ENCODE assay signal across 11 cellular contexts in the genomic region with DNA sequence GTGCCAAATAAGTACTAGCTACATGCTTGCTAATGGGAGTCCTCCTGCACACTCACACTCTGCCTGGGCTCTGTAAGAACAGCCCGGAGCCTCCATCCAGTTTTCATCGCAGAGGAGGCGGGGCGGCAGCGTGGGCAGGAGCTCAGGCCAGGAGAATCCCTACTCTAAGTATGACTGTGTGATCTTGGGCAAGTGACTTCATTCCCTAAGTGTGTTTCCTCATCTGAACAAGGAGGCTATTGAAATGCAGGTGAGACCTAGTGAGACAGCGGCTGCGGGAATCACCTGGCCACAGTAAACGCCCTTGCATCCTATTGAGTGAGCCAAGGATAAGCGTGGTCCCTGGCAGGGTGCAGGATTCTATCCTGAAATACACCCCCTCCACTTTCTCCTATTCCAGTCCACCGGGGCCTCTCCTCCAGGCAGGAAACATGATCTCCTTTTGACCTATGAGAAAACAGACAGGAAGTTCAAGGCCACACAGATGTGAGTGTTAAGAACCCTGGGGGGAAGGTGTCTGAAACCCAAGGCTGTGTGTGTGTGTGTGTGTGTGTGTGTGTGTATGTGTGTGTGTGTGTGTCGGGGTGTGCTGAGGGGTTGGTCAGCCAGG. TPM values are rescaled to one million over a fixed set of nuclear protein-coding genes. Genes with fewer than 3 reads are reported as not detected.
A peak's percentile ranks its signal among the peaks of the same experiment; 100 is the strongest.
DNase-seq lines count a peak whose midpoint lies in the region; ATAC-seq, FAIRE-seq and TF ChIP-seq lines count a peak whose summit lies in the region.
"Had no signal": no experiment of that assay in that cellular context is flagged by ENCODE, and none has a peak within 500 bp of the region (broad histone marks: within the 10 kb centered on the region; RNA-seq: fewer than 3 reads in every experiment).

No MANE protein-coding gene starts in this region.

- no peak for TF ChIP-seq RAD21 in K562 (CRISPR knock-in tag; conservative IDR thresholded peaks at IDR 0.05 in 1 of 2, IDR thresholded peaks at IDR 0.05 in 1 of 2)

- H3K36me3 Mint-ChIP-seq in neural crest cell (ENCODE audit: low read depth) = no peaks in the 10 kb centered on the region

- peaks cover 20% of the 10 kb centered on the region for H3K4me1 ChIP-seq in MM.1S (ENCODE audit: low read length)
- H3K4me1 ChIP-seq in K562 (replicated peaks in 1 of 2; ENCODE audit: control insufficient read depth in 2 of 2, insufficient read depth in 2 of 2, low read length in 2 of 2) = peaks cover 2 to 3% of the 10 kb centered on the region in 2 experiments; a peak in 3 of 5 replicates

- no TSS peak for BruUV-seq in K562 (replicated peaks; lab: Mats Ljungman, UMichigan)

- no peak for FAIRE-seq in K562 (lab: Jason Lieb, UNC)

- CTCF ChIA-PET in K562 (lab: Yijun Ruan, JAX; ENCODE audit: low intra/inter-chr PET ratio) = no interaction called here

- no peak overlapping the region; the same call in 1 of the 2 replicates for H3K27ac ChIP-seq in MM.1S (ENCODE audit: low read length)
- H3K27ac ChIP-seq in K562 (ENCODE audit: extremely low read depth, low read depth, low read length) = no peak overlapping the region

- H3K79me2 ChIP-seq in MM.1S (ENCODE audit: low read length) = no peaks in the 10 kb centered on the region
- H3K79me2 ChIP-seq in K562 (ENCODE audit: control insufficient read depth, insufficient read depth, low read length) = no peaks in the 10 kb centered on the region

- H4K20me1 ChIP-seq in MM.1S (ENCODE audit: insufficient read depth, low read length) (no peaks in the 10 kb centered on the region), K562 (replicated peaks; ENCODE audit: control insufficient read depth, insufficient read depth, low read length) (no peaks in the 10 kb centered on the region)

- H3K27me3 ChIP-seq in MM.1S (replicated peaks; ENCODE audit: insufficient read depth, low read length) (no peaks in the 10 kb centered on the region), K562 (ENCODE audit: control insufficient read depth in 2 of 2, insufficient read depth in 2 of 2, low read length in 2 of 2) (0 out of 5 replicates have a peak, but pooled peaks cover 0 to 6% of the 10 kb centered on the region in 2 experiments)

- no peaks in the 10 kb centered on the region for H3K9me3 ChIP-seq in MM.1S (replicated peaks; ENCODE audit: insufficient read depth, low read length)
- H3K9me3 ChIP-seq in K562 (replicated peaks; ENCODE audit: control insufficient read depth, insufficient read depth, low read depth, low read length) = no peaks in the 10 kb centered on the region

- H3K4me3 Mint-ChIP-seq in neural crest cell = peak overlapping the region; percentile 42

- TF ChIP-seq EP300 in K562 (IDR thresholded peaks at IDR 0.05; ENCODE audit: low read length) = no peak

- H3K9ac ChIP-seq in MM.1S (ENCODE audit: low read length) (no peak overlapping the region), K562 (ENCODE audit: insufficient read depth in 1 of 2, low read depth in 2 of 2, low read length in 2 of 2) (no peak overlapping the region)

- H3K9me2 ChIP-seq in MM.1S (replicated peaks; ENCODE audit: insufficient read depth, low read length) = no peaks in the 10 kb centered on the region

- peaks cover 12% of the 10 kb centered on the region for H3F3A ChIP-seq in MM.1S (ENCODE audit: insufficient read depth, low read length)

- H3K4me1 Mint-ChIP-seq in neural crest cell = peaks cover 51% of the 10 kb centered on the region

- DNase-seq in NCI-H2171 treated with DMSO at 0.1 percent for 48 hours (lab: John Stamatoyannopoulos, UW) (peak; percentile 53), NCI-H2171 (lab: John Stamatoyannopoulos, UW) (no peak), MM.1S (peak; percentile 83), K562 (ENCODE audit: extremely low read depth in 1 of 4, low spot score in 3 of 4) (no peak), neural crest cell (ENCODE audit: low read depth, low spot score) (no peak), GOT3 (lab: John Stamatoyannopoulos, UW) (no peak), inferior parietal cortex (ENCODE audit: extremely low spot score) (no peak)
- no peak for DNase-seq in activated effector memory CD4-positive, alpha-beta T cell treated with Interleukin-2 at 50 U/mL for 16 hours
- DNase-seq: activated CD4-positive, alpha-beta T cell treated with anti-CD3 and anti-CD28 coated beads for 48 hours; effector memory CD4-positive, alpha-beta T cell; NCI-H1048 had no signal

- H3K9me3 Mint-ChIP-seq in neural crest cell = no peaks in the 10 kb centered on the region

- peak overlapping the region; percentile 71 for H3K4me2 ChIP-seq in MM.1S (ENCODE audit: low read depth, low read length)
- no peak overlapping the region for H3K4me2 ChIP-seq in K562 (ENCODE audit: insufficient read depth, low read length)

- peaks cover 2% of the 10 kb centered on the region for H3K27me3 Mint-ChIP-seq in neural crest cell (ENCODE audit: low read depth)

- no peak overlapping the region for H3K4me3 ChIP-seq in MM.1S (ENCODE audit: low read length)
- no peak overlapping the region for H3K4me3 ChIP-seq in K562

- no peaks in the 10 kb centered on the region for H3K9me1 ChIP-seq in K562 (ENCODE audit: control insufficient read depth, insufficient read depth, low read length)

- POLR2A ChIA-PET in K562 (lab: Yijun Ruan, JAX) = interaction anchor here (1.6 kb wide), 1 partner anchor 10 kb away, joined by 6 read pairs; no protein-coding TSS in a partner anchor

- H3K36me3 ChIP-seq in MM.1S (replicated peaks; ENCODE audit: insufficient read depth, low read length) = no peaks in the 10 kb centered on the region
- H3K36me3 ChIP-seq in K562 (ENCODE audit: control insufficient read depth, insufficient read depth, low read length) = no peaks in the 10 kb centered on the region

- peak; percentile 45; the same call in 2 of the 3 replicates for ATAC-seq in K562

- no peak for TF ChIP-seq POLR2A in K562 (conservative IDR thresholded peaks at IDR 0.05)

- 44% methylated on average over 11 of the region's 11 CpGs for WGBS in K562 (ENCODE audit: insufficient coverage, low coverage, missing lambda C conversion rate)

- in situ Hi-C loops in K562 (cut with MboI) = loop anchor here (5.0 kb wide), 1 partner anchor 186 kb away; no protein-coding TSS in a partner anchor

- peak overlapping the region; percentile 62 for H2AFZ ChIP-seq in MM.1S (ENCODE audit: low read length)
- H2AFZ ChIP-seq in K562 (ENCODE audit: low read depth, low read length) = no peak overlapping the region

- H3K27ac Mint-ChIP-seq in neural crest cell (ENCODE audit: unreplicated experiment) = no peak overlapping the region

- TF ChIP-seq CTCF in MM.1S (IDR thresholded peaks at IDR 0.05; ENCODE audit: low read length) (no peak), K562 (IDR thresholded peaks at IDR 0.05 in 2 of 3, conservative IDR thresholded peaks at IDR 0.05 in 1 of 3; ENCODE audit: insufficient read depth in 2 of 3, low read depth in 1 of 3, low read length in 3 of 3) (no peak), neural crest cell (conservative IDR thresholded peaks at IDR 0.05) (no peak)

- intact Hi-C loops in K562 (cut with micrococcal nuclease) = loop anchor here (10.0 kb wide), 1 partner anchor 239 kb away; no protein-coding TSS in a partner anchor

TF ChIP-seq in K562, 482 proteins besides CTCF, POLR2A, EP300 and RAD21 (continues in another document):
- TF ChIP-seq, protein P1, sequence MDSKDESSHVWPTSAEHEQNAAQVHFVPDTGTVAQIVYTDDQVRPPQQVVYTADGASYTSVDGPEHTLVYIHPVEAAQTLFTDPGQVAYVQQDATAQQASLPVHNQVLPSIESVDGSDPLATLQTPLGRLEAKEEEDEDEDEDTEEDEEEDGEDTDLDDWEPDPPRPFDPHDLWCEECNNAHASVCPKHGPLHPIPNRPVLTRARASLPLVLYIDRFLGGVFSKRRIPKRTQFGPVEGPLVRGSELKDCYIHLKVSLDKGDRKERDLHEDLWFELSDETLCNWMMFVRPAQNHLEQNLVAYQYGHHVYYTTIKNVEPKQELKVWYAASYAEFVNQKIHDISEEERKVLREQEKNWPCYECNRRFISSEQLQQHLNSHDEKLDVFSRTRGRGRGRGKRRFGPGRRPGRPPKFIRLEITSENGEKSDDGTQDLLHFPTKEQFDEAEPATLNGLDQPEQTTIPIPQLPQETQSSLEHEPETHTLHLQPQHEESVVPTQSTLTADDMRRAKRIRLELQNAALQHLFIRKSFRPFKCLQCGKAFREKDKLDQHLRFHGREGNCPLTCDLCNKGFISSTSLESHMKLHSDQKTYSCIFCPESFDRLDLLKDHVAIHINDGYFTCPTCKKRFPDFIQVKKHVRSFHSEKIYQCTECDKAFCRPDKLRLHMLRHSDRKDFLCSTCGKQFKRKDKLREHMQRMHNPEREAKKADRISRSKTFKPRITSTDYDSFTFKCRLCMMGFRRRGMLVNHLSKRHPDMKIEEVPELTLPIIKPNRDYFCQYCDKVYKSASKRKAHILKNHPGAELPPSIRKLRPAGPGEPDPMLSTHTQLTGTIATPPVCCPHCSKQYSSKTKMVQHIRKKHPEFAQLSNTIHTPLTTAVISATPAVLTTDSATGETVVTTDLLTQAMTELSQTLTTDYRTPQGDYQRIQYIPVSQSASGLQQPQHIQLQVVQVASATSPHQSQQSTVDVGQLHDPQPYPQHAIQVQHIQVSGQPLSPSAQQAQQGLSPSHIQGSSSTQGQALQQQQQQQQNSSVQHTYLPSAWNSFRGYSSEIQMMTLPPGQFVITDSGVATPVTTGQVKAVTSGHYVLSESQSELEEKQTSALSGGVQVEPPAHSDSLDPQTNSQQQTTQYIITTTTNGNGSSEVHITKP (IDR thresholded peaks at IDR 0.05; ENCODE audit: partially characterized antibody) = peak; percentile 68
- TF ChIP-seq NBN (IDR thresholded peaks at IDR 0.05; ENCODE audit: low read depth) = no peak
- TF ChIP-seq EGR1 (conservative IDR thresholded peaks at IDR 0.05) = 0 out of 2 replicates have a peak, but pooled peaks have one; percentile 37

RNA-seq across cellular contexts. Expression of gene RAI1, which starts 5.2 kb away (rescaled TPM):
- 33.0 and 41.0 TPM in 2 replicates for total RNA-seq in K562 (2011; cell fraction: chromatin; rRNA removed; ENCODE audit: low replicate concordance)
- 18.6 and 19.2 TPM in 2 replicates for total RNA-seq in K562 (2011; cell fraction: nucleolus; rRNA removed)
- 22.3 and 33.5 TPM in 2 replicates for total RNA-seq in K562 (2011; cell fraction: nucleoplasm; rRNA removed)
- total RNA-seq in K562 (2014; rRNA removed) = 5.5 and 10.0 TPM in 2 replicates
- total RNA-seq in K562 (2014; rRNA removed; fragmentation: Illumina TruSeq; extraction: Trizol) = 5.1 and 5.5 TPM in 2 replicates
- total RNA-seq in K562 (2015; rRNA removed; fragmentation: Illumina TruSeq; extraction: Trizol) = 6.6 and 6.8 TPM in 2 replicates
- total RNA-seq in K562 (2021) = 19.9 and 20.4 TPM in 2 replicates
- 3.7 and 3.8 TPM in 2 replicates for polyA plus RNA-seq in K562 (2011; rRNA removed)
- 2.2 and 3.1 TPM in 2 replicates for polyA plus RNA-seq in K562 (2011; cell fraction: cytosol; rRNA removed)
- 7.1 and 11.1 TPM in 2 replicates for polyA plus RNA-seq in K562 (2011; cell fraction: nucleus; rRNA removed)
- polyA plus RNA-seq in K562 (2012) = 8.0 and 9.8 TPM in 2 replicates
- 6.6 and 8.6 TPM in 2 replicates for polyA plus RNA-seq in K562 (2014; fragmentation: Illumina TruSeq; extraction: Trizol)
- polyA plus RNA-seq in K562 (2014; fragmentation: Nextera tagmentation; extraction: Ambion mirVana) = 1 to 10 TPM in 1 of 2 experiments, under 1 TPM in 1; 0.68 to 1.5 TPM
- polyA plus RNA-seq in K562 (2014; rRNA removed) = 10.0 and 11.9 TPM in 2 replicates
- polyA minus RNA-seq in K562 (2011; rRNA and poly(A)+ RNA removed) = 2.4 and 3.1 TPM in 2 replicates
- polyA minus RNA-seq in K562 (2011; cell fraction: cytosol; rRNA and poly(A)+ RNA removed) = 5.2 and 6.3 TPM in 2 replicates
- polyA minus RNA-seq in K562 (2011; cell fraction: nucleus; rRNA and poly(A)+ RNA removed) = 3.5 and 4.8 TPM in 2 replicates
- 53.6 and 54.0 TPM in 2 replicates for total RNA-seq in neural crest cell

Comparison
In these comparisons a context has a peak if more than half of its experiments do, and no peak if none do; other contexts are left out.
1. DNase-seq: peak in NCI-H2171 treated with DMSO at 0.1 percent for 48 hours (single experiment) and MM.1S (single experiment); none in NCI-H2171 (single experiment), K562 (0 of 4), neural crest cell (single experiment), GOT3 (single experiment), inferior parietal cortex (single experiment) and activated effector memory CD4-positive, alpha-beta T cell treated with Interleukin-2 at 50 U/mL for 16 hours (single experiment).